31 cellular contexts compared by ENCODE assay signal in the genomic region with DNA sequence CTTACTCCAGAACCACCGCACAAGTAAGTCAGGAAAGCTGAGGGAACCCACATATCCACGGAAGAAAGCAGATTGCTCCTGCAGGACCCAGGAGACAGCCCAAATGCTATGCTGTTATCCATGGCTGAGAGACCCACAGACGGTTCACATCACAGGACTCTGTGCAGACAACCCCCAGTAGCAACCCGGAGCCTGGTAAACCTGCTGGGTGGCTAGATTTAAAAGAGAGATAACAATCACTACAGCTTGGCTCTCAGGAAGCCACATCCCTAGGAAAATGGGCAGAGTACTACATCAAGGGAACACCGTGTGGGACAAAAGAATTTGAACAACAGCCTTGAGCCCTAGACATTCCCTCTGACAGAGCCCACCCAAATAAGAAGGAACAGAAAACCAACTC. TPM values are rescaled to one million over a fixed set of nuclear protein-coding genes. Genes with fewer than 3 reads are reported as not detected.
"Had no signal": no experiment of that assay in that cellular context is flagged by ENCODE, and none has a peak within 500 bp of the region (broad histone marks: within the 10 kb centered on the region; RNA-seq: fewer than 3 reads in every experiment).

No MANE protein-coding gene starts in this region.

- H3K9me3 ChIP-seq: colonic mucosa, gastrocnemius medialis had no signal

- H3K36me3 ChIP-seq: colonic mucosa, esophagus squamous epithelium, gastrocnemius medialis, heart right ventricle, left ventricle myocardium inferior, lower lobe of right lung had no signal

- ATAC-seq: effector memory CD8-positive, alpha-beta T cell; esophagus mucosa; gastrocnemius medialis; heart right ventricle; left colon; left lobe of liver; lower lobe of right lung; naive thymus-derived CD4-positive, alpha-beta T cell had no signal

- H3K27ac ChIP-seq: colonic mucosa, epithelial cell of prostate, esophagus squamous epithelium, gastrocnemius medialis, heart right ventricle, left ventricle myocardium inferior, lower lobe of right lung had no signal

- H3K4me3 ChIP-seq: colonic mucosa, esophagus squamous epithelium, gastrocnemius medialis, heart right ventricle, left ventricle myocardium inferior, lower lobe of right lung had no signal

- DNase-seq: colonic mucosa; cortex of kidney; effector CD8-positive, alpha-beta T cell; effector memory CD8-positive, alpha-beta T cell; endodermal cell; erythroblast; esophagus squamous epithelium; foreskin fibroblast; foreskin melanocyte; gastrocnemius medialis; glutamatergic neuron; head of caudate nucleus; heart right ventricle; hippocampal formation; kidney; kidney glomerular epithelial cell; left colon; left ventricle myocardium inferior; lower lobe of right lung; mesenchymal stem cell; midbrain; naive thymus-derived CD4-positive, alpha-beta T cell had no signal

- H3K4me1 ChIP-seq: colonic mucosa, esophagus squamous epithelium, gastrocnemius medialis, heart right ventricle, left ventricle myocardium inferior, lower lobe of right lung had no signal

- H3K27me3 ChIP-seq: colonic mucosa, esophagus squamous epithelium, gastrocnemius medialis, heart right ventricle had no signal

RNA-seq across cellular contexts. Expression of gene TRIM42, which starts 13.8 kb away (rescaled TPM):
- total RNA-seq: colonic mucosa; dermis microvascular lymphatic vessel endothelial cell; endodermal cell; esophagus mucosa; esophagus squamous epithelium; gastrocnemius medialis; glomerular endothelial cell; heart right ventricle; kidney; left colon; left lobe of liver; left ventricle myocardium inferior; lower leg skin; lower lobe of right lung; lung microvascular endothelial cell; mononuclear cell; mucosa of gallbladder; naive thymus-derived CD4-positive, alpha-beta T cell had no signal
